In the genomic region with DNA sequence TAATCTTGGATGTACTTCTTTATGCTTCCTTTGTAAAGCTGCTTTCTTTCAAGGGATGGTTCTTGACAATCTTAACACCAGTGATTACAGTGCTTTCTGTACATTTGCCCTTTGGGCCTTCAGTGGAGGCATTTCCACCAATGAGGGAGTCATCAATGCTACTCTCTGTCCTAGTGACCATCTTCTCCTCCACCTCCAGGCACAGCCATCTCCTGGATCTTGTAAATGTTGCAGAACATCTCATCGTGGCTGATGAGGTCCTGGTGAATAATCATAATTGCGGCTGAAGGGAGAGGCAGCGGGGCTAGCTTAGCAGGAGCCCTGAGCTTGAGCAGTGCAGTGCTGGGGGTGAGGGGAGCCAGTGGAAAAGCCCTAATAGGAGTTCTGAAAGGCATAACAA, we compare ENCODE assay signal across 20 cellular contexts. TPM values are rescaled to one million over a fixed set of nuclear protein-coding genes. Genes with fewer than 3 reads are reported as not detected.
A peak's percentile ranks its signal among the peaks of the same experiment; 100 is the strongest.
DNase-seq lines count a peak whose midpoint lies in the region; ATAC-seq lines count a peak whose summit lies in the region.
"Had no signal": no experiment of that assay in that cellular context is flagged by ENCODE, and none has a peak within 500 bp of the region (broad histone marks: within the 10 kb centered on the region; RNA-seq: fewer than 3 reads in every experiment).

No MANE protein-coding gene starts in this region.

- H3K9me3 Mint-ChIP-seq in activated naive CD8-positive, alpha-beta T cell treated with anti-CD3 and anti-CD28 coated beads, Interleukin-2, amount 50 U/mL, for 24 hours: peaks cover 6% of the 10 kb centered on the region
- no peaks in the 10 kb centered on the region for H3K9me3 Mint-ChIP-seq in activated naive CD8-positive, alpha-beta T cell treated with anti-CD3 and anti-CD28 coated beads for 36 hours
- H3K9me3 Mint-ChIP-seq in stimulated activated effector memory CD8-positive, alpha-beta T cell treated with anti-CD3 and anti-CD28 coated beads, Interleukin-12 subunit alpha, Interleukin-12 subunit beta, amount 100 ng/mL, for 72 hours: no peaks in the 10 kb centered on the region
- H3K9me3 Mint-ChIP-seq in activated naive CD4-positive, alpha-beta T cell treated with anti-CD3 and anti-CD28 coated beads for 36 hours: peaks cover 5% of the 10 kb centered on the region

- intact Hi-C loops in activated naive CD4-positive, alpha-beta T cell treated with anti-CD3 and anti-CD28 coated beads for 36 hours (cut with micrococcal nuclease): no loop called here

- no peaks in the 10 kb centered on the region for H3K4me1 Mint-ChIP-seq in activated naive CD8-positive, alpha-beta T cell treated with anti-CD3 and anti-CD28 coated beads, Interleukin-2, amount 50 U/mL, for 24 hours
- H3K4me1 Mint-ChIP-seq in activated naive CD8-positive, alpha-beta T cell treated with anti-CD3 and anti-CD28 coated beads for 36 hours: no peaks in the 10 kb centered on the region
- no peaks in the 10 kb centered on the region for H3K4me1 Mint-ChIP-seq in stimulated activated effector memory CD8-positive, alpha-beta T cell treated with anti-CD3 and anti-CD28 coated beads, Interleukin-12 subunit alpha, Interleukin-12 subunit beta, amount 100 ng/mL, for 72 hours
- H3K4me1 Mint-ChIP-seq in activated naive CD4-positive, alpha-beta T cell treated with anti-CD3 and anti-CD28 coated beads for 36 hours (ENCODE audit: low read depth): no peaks in the 10 kb centered on the region
- H3K4me1 Mint-ChIP-seq: CD4-positive, alpha-beta memory T cell; naive thymus-derived CD4-positive, alpha-beta T cell; stimulated activated memory B cell treated with anti-CD40 and anti-IgM and Interleukin-4, amounts not matched to agents 10 μg/mL and 1 μg/mL and 100 μg/mL, for 72 hours had no signal

- no peak for DNase-seq in activated naive CD8-positive, alpha-beta T cell treated with anti-CD3 and anti-CD28 coated beads, Interleukin-2, amount 50 U/mL, for 24 hours
- no peak for DNase-seq in activated naive CD8-positive, alpha-beta T cell treated with anti-CD3 and anti-CD28 coated beads for 36 hours
- DNase-seq in RKO (ENCODE audit: low spot score): peak; percentile 19
- no peak for DNase-seq in stimulated activated effector memory CD8-positive, alpha-beta T cell treated with anti-CD3 and anti-CD28 coated beads, Interleukin-12 subunit alpha, Interleukin-12 subunit beta, amount 100 ng/mL, for 72 hours (ENCODE audit: low spot score in 2 of 2)
- DNase-seq in activated naive CD4-positive, alpha-beta T cell treated with anti-CD3 and anti-CD28 coated beads for 36 hours: no peak
- DNase-seq in NCI-H524 treated with DMSO at 0.1 percent for 48 hours (lab: John Stamatoyannopoulos, UW): no peak
- DNase-seq: 8988T; activated CD8-positive, alpha-beta memory T cell treated with anti-CD3 and anti-CD28 coated beads, Interleukin-2, amount 50 U/mL, for 4 hours; CD4-positive, alpha-beta memory T cell; left lung; naive thymus-derived CD4-positive, alpha-beta T cell; NCI-H187; NCI-H510A treated with DMSO at 0.1 percent for 48 hours had no signal

- no peak overlapping the region for H3K4me3 Mint-ChIP-seq in activated naive CD8-positive, alpha-beta T cell treated with anti-CD3 and anti-CD28 coated beads, Interleukin-2, amount 50 U/mL, for 24 hours
- no peak overlapping the region for H3K4me3 Mint-ChIP-seq in activated naive CD8-positive, alpha-beta T cell treated with anti-CD3 and anti-CD28 coated beads for 36 hours
- no peak overlapping the region for H3K4me3 Mint-ChIP-seq in stimulated activated effector memory CD8-positive, alpha-beta T cell treated with anti-CD3 and anti-CD28 coated beads, Interleukin-12 subunit alpha, Interleukin-12 subunit beta, amount 100 ng/mL, for 72 hours
- H3K4me3 Mint-ChIP-seq in activated naive CD4-positive, alpha-beta T cell treated with anti-CD3 and anti-CD28 coated beads for 36 hours: no peak overlapping the region
- H3K4me3 Mint-ChIP-seq: activated naive CD8-positive, alpha-beta T cell; CD4-positive, alpha-beta memory T cell; naive thymus-derived CD4-positive, alpha-beta T cell; stimulated activated memory B cell treated with anti-CD40 and anti-IgM and Interleukin-4, amounts not matched to agents 10 μg/mL and 1 μg/mL and 100 μg/mL, for 72 hours had no signal

- H3K27me3 Mint-ChIP-seq in activated naive CD8-positive, alpha-beta T cell treated with anti-CD3 and anti-CD28 coated beads, Interleukin-2, amount 50 U/mL, for 24 hours: no peaks in the 10 kb centered on the region
- H3K27me3 Mint-ChIP-seq in activated naive CD8-positive, alpha-beta T cell treated with anti-CD3 and anti-CD28 coated beads for 36 hours: no peaks in the 10 kb centered on the region
- H3K27me3 Mint-ChIP-seq in activated naive CD4-positive, alpha-beta T cell treated with anti-CD3 and anti-CD28 coated beads for 36 hours (ENCODE audit: low read depth): no peaks in the 10 kb centered on the region
- H3K27me3 Mint-ChIP-seq: activated naive CD8-positive, alpha-beta T cell; stimulated activated memory B cell treated with anti-CD40 and anti-IgM and Interleukin-4, amounts not matched to agents 10 μg/mL and 1 μg/mL and 100 μg/mL, for 72 hours had no signal

- no peaks in the 10 kb centered on the region for H3K36me3 Mint-ChIP-seq in activated naive CD8-positive, alpha-beta T cell treated with anti-CD3 and anti-CD28 coated beads, Interleukin-2, amount 50 U/mL, for 24 hours (ENCODE audit: low read depth)
- no peaks in the 10 kb centered on the region for H3K36me3 Mint-ChIP-seq in activated naive CD8-positive, alpha-beta T cell treated with anti-CD3 and anti-CD28 coated beads for 36 hours
- no peaks in the 10 kb centered on the region for H3K36me3 Mint-ChIP-seq in stimulated activated effector memory CD8-positive, alpha-beta T cell treated with anti-CD3 and anti-CD28 coated beads, Interleukin-12 subunit alpha, Interleukin-12 subunit beta, amount 100 ng/mL, for 72 hours
- no peaks in the 10 kb centered on the region for H3K36me3 Mint-ChIP-seq in activated naive CD4-positive, alpha-beta T cell treated with anti-CD3 and anti-CD28 coated beads for 36 hours (ENCODE audit: low read depth)
- H3K36me3 Mint-ChIP-seq: activated naive CD8-positive, alpha-beta T cell; CD4-positive, alpha-beta memory T cell; stimulated activated memory B cell treated with anti-CD40 and anti-IgM and Interleukin-4, amounts not matched to agents 10 μg/mL and 1 μg/mL and 100 μg/mL, for 72 hours had no signal

- peak; percentile 36 for ATAC-seq in activated naive CD8-positive, alpha-beta T cell treated with anti-CD3 and anti-CD28 coated beads, Interleukin-2, amount 50 U/mL, for 24 hours
- peak; percentile 87 for ATAC-seq in esophagus mucosa
- ATAC-seq in stimulated activated effector memory CD8-positive, alpha-beta T cell treated with anti-CD3 and anti-CD28 coated beads, Interleukin-12 subunit alpha, Interleukin-12 subunit beta, amount 100 ng/mL, for 72 hours: peak; percentile 40
- ATAC-seq in HG02981 (IDR thresholded peaks at IDR 0.05; ENCODE audit: unreplicated experiment): no peak
- ATAC-seq: left lung; naive thymus-derived CD4-positive, alpha-beta T cell; Panc1; stimulated activated memory B cell treated with anti-CD40 and anti-IgM and Interleukin-4, amounts not matched to agents 10 μg/mL and 1 μg/mL and 100 μg/mL, for 72 hours had no signal

- H3K27ac Mint-ChIP-seq in activated naive CD8-positive, alpha-beta T cell treated with anti-CD3 and anti-CD28 coated beads, Interleukin-2, amount 50 U/mL, for 24 hours: no peak overlapping the region
- H3K27ac Mint-ChIP-seq in activated naive CD8-positive, alpha-beta T cell treated with anti-CD3 and anti-CD28 coated beads for 36 hours: no peak overlapping the region
- H3K27ac Mint-ChIP-seq in stimulated activated effector memory CD8-positive, alpha-beta T cell treated with anti-CD3 and anti-CD28 coated beads, Interleukin-12 subunit alpha, Interleukin-12 subunit beta, amount 100 ng/mL, for 72 hours: no peak overlapping the region
- H3K27ac Mint-ChIP-seq in activated naive CD4-positive, alpha-beta T cell treated with anti-CD3 and anti-CD28 coated beads for 36 hours: no peak overlapping the region
- H3K27ac Mint-ChIP-seq: activated naive CD8-positive, alpha-beta T cell; CD4-positive, alpha-beta memory T cell; naive thymus-derived CD4-positive, alpha-beta T cell; stimulated activated memory B cell treated with anti-CD40 and anti-IgM and Interleukin-4, amounts not matched to agents 10 μg/mL and 1 μg/mL and 100 μg/mL, for 72 hours had no signal

- CTCF ChIA-PET in activated naive CD4-positive, alpha-beta T cell treated with anti-CD3 and anti-CD28 coated beads for 36 hours (lab: Charles Lee): interaction anchor here (0.8 to 2.0 kb wide), 2 partner anchors 8 to 46 kb away, joined by 4 to 7 read pairs; no protein-coding TSS in a partner anchor

RNA-seq across cellular contexts. Expression of a gene that starts 32.5 kb away (rescaled TPM):
- 10 to 100 TPM; 14.3 to 18.3 TPM for total RNA-seq in activated naive CD8-positive, alpha-beta T cell treated with anti-CD3 and anti-CD28 coated beads for 36 hours
- total RNA-seq in esophagus mucosa: 179 TPM
- total RNA-seq in activated naive CD4-positive, alpha-beta T cell treated with anti-CD3 and anti-CD28 coated beads for 36 hours: 10 to 100 TPM; 18.5 to 21.9 TPM

RNA-seq across cellular contexts. Expression of a gene that starts 32.5 kb away (rescaled TPM):
- total RNA-seq in activated naive CD8-positive, alpha-beta T cell treated with anti-CD3 and anti-CD28 coated beads for 36 hours: not detected
- not detected for total RNA-seq in esophagus mucosa
- total RNA-seq in activated naive CD4-positive, alpha-beta T cell treated with anti-CD3 and anti-CD28 coated beads for 36 hours: not detected
- total RNA-seq: CD4-positive, alpha-beta memory T cell; esophagus muscularis mucosa; left lung; naive thymus-derived CD4-positive, alpha-beta T cell; ureter had no signal

RNA-seq across cellular contexts. Expression of a gene that starts 43.7 kb away (rescaled TPM):
- total RNA-seq in activated naive CD8-positive, alpha-beta T cell treated with anti-CD3 and anti-CD28 coated beads for 36 hours: 10 to 100 TPM; 13.5 to 13.6 TPM
- 12.0 TPM for total RNA-seq in esophagus mucosa
- total RNA-seq in activated naive CD4-positive, alpha-beta T cell treated with anti-CD3 and anti-CD28 coated beads for 36 hours: 10 to 100 TPM; 20.2 to 22.4 TPM

RNA-seq across cellular contexts. Expression of a gene that starts 59.0 kb away (rescaled TPM):
- not detected for total RNA-seq in activated naive CD8-positive, alpha-beta T cell treated with anti-CD3 and anti-CD28 coated beads for 36 hours
- total RNA-seq in esophagus mucosa: not detected
- total RNA-seq in activated naive CD4-positive, alpha-beta T cell treated with anti-CD3 and anti-CD28 coated beads for 36 hours: not detected
- total RNA-seq: CD4-positive, alpha-beta memory T cell; esophagus muscularis mucosa; left lung; naive thymus-derived CD4-positive, alpha-beta T cell; ureter had no signal
